Comparison of ENCODE assay signal across 18 cellular contexts in the genomic region with DNA sequence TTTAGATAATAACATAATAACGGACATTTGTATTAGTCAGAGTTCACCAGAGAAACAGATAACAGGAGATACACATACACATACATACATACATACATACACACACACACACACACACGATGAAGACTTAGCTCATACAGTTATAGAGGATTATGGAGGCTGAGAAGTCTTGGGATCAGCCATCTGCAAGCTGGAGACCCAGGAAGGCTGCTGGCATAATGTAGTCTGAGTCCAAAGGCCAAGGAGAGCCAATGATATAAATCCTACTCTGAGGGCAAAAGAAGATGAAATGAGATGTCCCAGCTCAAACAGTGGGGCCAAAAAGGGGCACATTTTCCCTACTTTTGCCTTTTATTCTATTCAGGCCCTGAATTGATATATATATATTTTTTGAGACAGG. TPM values are rescaled to one million over a fixed set of nuclear protein-coding genes. Genes with fewer than 3 reads are reported as not detected.
DNase-seq lines count a peak whose midpoint lies in the region; ATAC-seq, FAIRE-seq and TF ChIP-seq lines count a peak whose summit lies in the region.
"Had no signal": no experiment of that assay in that cellular context is flagged by ENCODE, and none has a peak within 500 bp of the region (broad histone marks: within the 10 kb centered on the region; RNA-seq: fewer than 3 reads in every experiment).

No MANE protein-coding gene starts in this region.

- no peaks in the 10 kb centered on the region for H3K36me3 ChIP-seq in astrocyte (ENCODE audit: insufficient read depth, low read length)
- no peaks in the 10 kb centered on the region for H3K36me3 ChIP-seq in GM23338 (ENCODE audit: insufficient read depth)
- H3K36me3 ChIP-seq: BLaER1, HAP-1 had no signal

- H3K27me3 Mint-ChIP-seq in astrocyte (ENCODE audit: low read depth, unreplicated experiment) (no peaks in the 10 kb centered on the region), GM23338 (ENCODE audit: insufficient read depth, low read depth, poor library complexity) (peaks cover 3% of the 10 kb centered on the region)

- no peak overlapping the region for H3K4me3 Mint-ChIP-seq in astrocyte (ENCODE audit: unreplicated experiment)
- H3K4me3 Mint-ChIP-seq in GM23338, result no peak overlapping the region
- H3K4me3 Mint-ChIP-seq: B cell; CD8-positive, alpha-beta T cell had no signal

- H3K36me3 Mint-ChIP-seq in astrocyte (ENCODE audit: low read depth, unreplicated experiment), result no peaks in the 10 kb centered on the region
- H3K36me3 Mint-ChIP-seq in GM23338 (ENCODE audit: low read depth), result no peaks in the 10 kb centered on the region
- H3K36me3 Mint-ChIP-seq: CD4-positive, CD25-positive, alpha-beta regulatory T cell; CD8-positive, alpha-beta T cell had no signal

- H3K79me2 ChIP-seq in astrocyte (ENCODE audit: insufficient read depth, low read length) (no peaks in the 10 kb centered on the region), GM23338 (replicated peaks; ENCODE audit: insufficient read depth) (no peaks in the 10 kb centered on the region)

- ATAC-seq in GM23338 (no peak), HG02571 (IDR thresholded peaks at IDR 0.05; ENCODE audit: unreplicated experiment) (no peak)
- ATAC-seq: CD8-positive, alpha-beta T cell had no signal

- no peak overlapping the region for H3K4me2 ChIP-seq in astrocyte (ENCODE audit: low read length)
- H3K4me2 ChIP-seq in GM23338, result no peak overlapping the region
- H3K4me2 ChIP-seq: BLaER1 had no signal

- H3K27me3 ChIP-seq in astrocyte (ENCODE audit: insufficient read depth, low read length) (no peaks in the 10 kb centered on the region), GM23338 (ENCODE audit: insufficient read depth) (no peaks in the 10 kb centered on the region)
- H3K27me3 ChIP-seq: BLaER1 had no signal

- no peak overlapping the region for H3K27ac ChIP-seq in astrocyte (ENCODE audit: low read depth, low read length)
- H3K27ac ChIP-seq in GM23338 (ENCODE audit: low read depth), result no peak overlapping the region
- H3K27ac ChIP-seq: 22Rv1, BLaER1, C4-2B, GM23248 had no signal

- no peaks in the 10 kb centered on the region for H3K4me1 Mint-ChIP-seq in astrocyte (ENCODE audit: low read depth, unreplicated experiment)
- H3K4me1 Mint-ChIP-seq in GM23338, result no peaks in the 10 kb centered on the region
- H3K4me1 Mint-ChIP-seq: B cell; CD4-positive, CD25-positive, alpha-beta regulatory T cell had no signal

- no peaks in the 10 kb centered on the region for H3K9me3 Mint-ChIP-seq in astrocyte (ENCODE audit: unreplicated experiment)
- no peaks in the 10 kb centered on the region for H3K9me3 Mint-ChIP-seq in GM23338

- H3K9me2 ChIP-seq in GM23338 (ENCODE audit: insufficient read depth), result no peaks in the 10 kb centered on the region

- no peaks in the 10 kb centered on the region for H4K20me1 ChIP-seq in astrocyte (ENCODE audit: insufficient read depth, low read length)
- H4K20me1 ChIP-seq in GM23338 (replicated peaks; ENCODE audit: insufficient read depth), result no peaks in the 10 kb centered on the region
- H4K20me1 ChIP-seq: BLaER1 had no signal

- H3K9me3 ChIP-seq in astrocyte (ENCODE audit: insufficient read depth, low read depth, low read length), result no peaks in the 10 kb centered on the region
- H3K9me3 ChIP-seq: BLaER1, Caco-2, HAP-1 had no signal

- H3K4me3 ChIP-seq in astrocyte (ENCODE audit: insufficient read depth, low read depth, low read length), result no peak overlapping the region
- no peak overlapping the region for H3K4me3 ChIP-seq in GM23338
- H3K4me3 ChIP-seq: BLaER1, GM23248, HAP-1 had no signal

- no peak for TF ChIP-seq CTCF in astrocyte (IDR thresholded peaks at IDR 0.05; ENCODE audit: insufficient read depth, low read depth, low read length)
- TF ChIP-seq CTCF in GM23338 (conservative IDR thresholded peaks at IDR 0.05; ENCODE audit: low read depth in 2 of 2), result no peak

- no peak overlapping the region for H3K9ac ChIP-seq in astrocyte (ENCODE audit: low read length)
- H3K9ac ChIP-seq: BLaER1, GM23248 had no signal

- no peak for FAIRE-seq in astrocyte (lab: Jason Lieb, UNC)
- FAIRE-seq: GM12891 had no signal

- no peaks in the 10 kb centered on the region for H3F3A ChIP-seq in GM23338 (replicated peaks; ENCODE audit: low read depth)

- H3K4me1 ChIP-seq in astrocyte (ENCODE audit: insufficient read depth, low read length) (no peaks in the 10 kb centered on the region), GM23338 (ENCODE audit: insufficient read depth) (no peaks in the 10 kb centered on the region)
- H3K4me1 ChIP-seq: BLaER1, Caco-2, HAP-1 had no signal

- H3K27ac Mint-ChIP-seq in astrocyte (ENCODE audit: unreplicated experiment) (no peak overlapping the region), GM23338 (no peak overlapping the region)
- H3K27ac Mint-ChIP-seq: B cell; CD4-positive, CD25-positive, alpha-beta regulatory T cell; CD8-positive, alpha-beta T cell had no signal

- H2AFZ ChIP-seq in astrocyte (ENCODE audit: low read depth, low read length) (peak overlapping the region; percentile 2), GM23338 (no peak overlapping the region)

- DNase-seq in DMS 273 (lab: John Stamatoyannopoulos, UW; ENCODE audit: unreplicated experiment) (peak; percentile 50), DMS 273 treated with DMSO at 0.1 percent for 48 hours (lab: John Stamatoyannopoulos, UW) (no peak), NCI-H82 treated with DMSO at 0.1 percent for 48 hours (lab: John Stamatoyannopoulos, UW; ENCODE audit: unreplicated experiment) (peak; percentile 90), astrocyte (ENCODE audit: low read depth) (no peak), GM23338 (ENCODE audit: low spot score) (no peak), nucleus accumbens (lab: John Stamatoyannopoulos, UW) (no peak), GOT3 (lab: John Stamatoyannopoulos, UW) (no peak)
- DNase-seq: CD8-positive, alpha-beta T cell had no signal

TF ChIP-seq in GM23338, 12 proteins besides CTCF, POLR2A, EP300 and RAD21 (continues in another document):
- TF ChIP-seq JUNB (IDR thresholded peaks at IDR 0.05; ENCODE audit: unreplicated experiment) (no peak), ZNF331 (CRISPR knock-in tag; IDR thresholded peaks at IDR 0.05; ENCODE audit: low read depth) (no peak), EZH2phosphoT487 (IDR thresholded peaks at IDR 0.05; ENCODE audit: unreplicated experiment) (no peak), EZH2 (IDR thresholded peaks at IDR 0.05; ENCODE audit: low read depth, unreplicated experiment) (no peak), ZNF114 (CRISPR knock-in tag; IDR thresholded peaks at IDR 0.05) (no peak), STAT1 (IDR thresholded peaks at IDR 0.05; ENCODE audit: unreplicated experiment) (no peak)
- TF ChIP-seq, protein P1, sequence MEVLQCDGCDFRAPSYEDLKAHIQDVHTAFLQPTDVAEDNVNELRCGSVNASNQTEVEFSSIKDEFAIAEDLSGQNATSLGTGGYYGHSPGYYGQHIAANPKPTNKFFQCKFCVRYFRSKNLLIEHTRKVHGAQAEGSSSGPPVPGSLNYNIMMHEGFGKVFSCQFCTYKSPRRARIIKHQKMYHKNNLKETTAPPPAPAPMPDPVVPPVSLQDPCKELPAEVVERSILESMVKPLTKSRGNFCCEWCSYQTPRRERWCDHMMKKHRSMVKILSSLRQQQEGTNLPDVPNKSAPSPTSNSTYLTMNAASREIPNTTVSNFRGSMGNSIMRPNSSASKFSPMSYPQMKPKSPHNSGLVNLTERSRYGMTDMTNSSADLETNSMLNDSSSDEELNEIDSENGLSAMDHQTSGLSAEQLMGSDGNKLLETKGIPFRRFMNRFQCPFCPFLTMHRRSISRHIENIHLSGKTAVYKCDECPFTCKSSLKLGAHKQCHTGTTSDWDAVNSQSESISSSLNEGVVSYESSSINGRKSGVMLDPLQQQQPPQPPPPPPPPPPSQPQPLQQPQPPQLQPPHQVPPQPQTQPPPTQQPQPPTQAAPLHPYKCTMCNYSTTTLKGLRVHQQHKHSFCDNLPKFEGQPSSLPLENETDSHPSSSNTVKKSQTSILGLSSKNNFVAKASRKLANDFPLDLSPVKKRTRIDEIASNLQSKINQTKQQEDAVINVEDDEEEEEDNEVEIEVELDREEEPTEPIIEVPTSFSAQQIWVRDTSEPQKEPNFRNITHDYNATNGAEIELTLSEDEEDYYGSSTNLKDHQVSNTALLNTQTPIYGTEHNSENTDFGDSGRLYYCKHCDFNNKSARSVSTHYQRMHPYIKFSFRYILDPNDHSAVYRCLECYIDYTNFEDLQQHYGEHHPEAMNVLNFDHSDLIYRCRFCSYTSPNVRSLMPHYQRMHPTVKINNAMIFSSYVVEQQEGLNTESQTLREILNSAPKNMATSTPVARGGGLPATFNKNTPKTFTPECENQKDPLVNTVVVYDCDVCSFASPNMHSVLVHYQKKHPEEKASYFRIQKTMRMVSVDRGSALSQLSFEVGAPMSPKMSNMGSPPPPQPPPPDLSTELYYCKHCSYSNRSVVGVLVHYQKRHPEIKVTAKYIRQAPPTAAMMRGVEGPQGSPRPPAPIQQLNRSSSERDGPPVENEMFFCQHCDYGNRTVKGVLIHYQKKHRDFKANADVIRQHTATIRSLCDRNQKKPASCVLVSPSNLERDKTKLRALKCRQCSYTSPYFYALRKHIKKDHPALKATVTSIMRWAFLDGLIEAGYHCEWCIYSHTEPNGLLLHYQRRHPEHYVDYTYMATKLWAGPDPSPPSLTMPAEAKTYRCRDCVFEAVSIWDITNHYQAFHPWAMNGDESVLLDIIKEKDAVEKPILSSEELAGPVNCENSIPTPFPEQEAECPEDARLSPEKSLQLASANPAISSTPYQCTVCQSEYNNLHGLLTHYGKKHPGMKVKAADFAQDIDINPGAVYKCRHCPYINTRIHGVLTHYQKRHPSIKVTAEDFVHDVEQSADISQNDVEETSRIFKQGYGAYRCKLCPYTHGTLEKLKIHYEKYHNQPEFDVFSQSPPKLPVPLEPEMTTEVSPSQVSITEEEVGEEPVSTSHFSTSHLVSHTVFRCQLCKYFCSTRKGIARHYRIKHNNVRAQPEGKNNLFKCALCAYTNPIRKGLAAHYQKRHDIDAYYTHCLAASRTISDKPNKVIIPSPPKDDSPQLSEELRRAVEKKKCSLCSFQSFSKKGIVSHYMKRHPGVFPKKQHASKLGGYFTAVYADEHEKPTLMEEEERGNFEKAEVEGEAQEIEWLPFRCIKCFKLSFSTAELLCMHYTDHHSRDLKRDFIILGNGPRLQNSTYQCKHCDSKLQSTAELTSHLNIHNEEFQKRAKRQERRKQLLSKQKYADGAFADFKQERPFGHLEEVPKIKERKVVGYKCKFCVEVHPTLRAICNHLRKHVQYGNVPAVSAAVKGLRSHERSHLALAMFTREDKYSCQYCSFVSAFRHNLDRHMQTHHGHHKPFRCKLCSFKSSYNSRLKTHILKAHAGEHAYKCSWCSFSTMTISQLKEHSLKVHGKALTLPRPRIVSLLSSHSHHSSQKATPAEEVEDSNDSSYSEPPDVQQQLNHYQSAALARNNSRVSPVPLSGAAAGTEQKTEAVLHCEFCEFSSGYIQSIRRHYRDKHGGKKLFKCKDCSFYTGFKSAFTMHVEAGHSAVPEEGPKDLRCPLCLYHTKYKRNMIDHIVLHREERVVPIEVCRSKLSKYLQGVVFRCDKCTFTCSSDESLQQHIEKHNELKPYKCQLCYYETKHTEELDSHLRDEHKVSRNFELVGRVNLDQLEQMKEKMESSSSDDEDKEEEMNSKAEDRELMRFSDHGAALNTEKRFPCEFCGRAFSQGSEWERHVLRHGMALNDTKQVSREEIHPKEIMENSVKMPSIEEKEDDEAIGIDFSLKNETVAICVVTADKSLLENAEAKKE (CRISPR knock-in tag; IDR thresholded peaks at IDR 0.05), result no peak

RNA-seq across cellular contexts. Expression of a gene that starts 6.4 kb away (rescaled TPM):
- total RNA-seq in astrocyte, result 42.4 and 42.5 TPM in 2 replicates
- 18.6 and 20.0 TPM in 2 replicates for total RNA-seq in GM23338 (2014; rRNA removed; shearing (Covaris generic))
- polyA plus RNA-seq in GM23338 (2016; fragmentation: Nextera tagmentation; extraction: Ambion mirVana), result 17.1 and 22.1 TPM in 2 replicates

Comparison
In these comparisons a context has a peak if more than half of its experiments do, and no peak if none do; other contexts are left out.
1. DNase-seq: peak in DMS 273 (single experiment) and NCI-H82 treated with DMSO at 0.1 percent for 48 hours (single experiment); none in DMS 273 treated with DMSO at 0.1 percent for 48 hours (single experiment), astrocyte (single experiment), GM23338 (single experiment), nucleus accumbens (0 of 56) and GOT3 (single experiment).